Comparison of ENCODE assay signal across 21 cellular contexts in genomic region chr6:41674231-41675000, GRCh38. TPM values are rescaled to one million over a fixed set of nuclear protein-coding genes. Genes with fewer than 3 reads are reported as not detected.
DNase-seq lines count a peak whose midpoint lies in the region; ATAC-seq and TF ChIP-seq lines count a peak whose summit lies in the region.
"Had no signal": no experiment of that assay in that cellular context is flagged by ENCODE, and none has a peak within 500 bp of the region (broad histone marks: within the 10 kb centered on the region; RNA-seq: fewer than 3 reads in every experiment).

No MANE protein-coding gene starts in this region.

- TF ChIP-seq EP300 in neural cell (conservative IDR thresholded peaks at IDR 0.05; ENCODE audit: poor library complexity, severe bottlenecking), result no peak
- TF ChIP-seq EP300 in suprapubic skin (IDR thresholded peaks at IDR 0.05), result no peak

- 60 to 77% (median 70%) methylated on average over 7 of the region's 7 CpGs for WGBS in spleen, 5 donors
- 85% methylated on average over 7 of the region's 7 CpGs for WGBS in suprapubic skin

- no peak overlapping the region for H3K27ac Mint-ChIP-seq in chondrocyte (ENCODE audit: unreplicated experiment)
- H3K27ac Mint-ChIP-seq: CD8-positive, alpha-beta T cell had no signal

- no peaks in the 10 kb centered on the region for H3K9me2 ChIP-seq in neural cell (ENCODE audit: insufficient read depth, low read length)

- H3K27ac ChIP-seq in neural cell (ENCODE audit: low read length), result peak overlapping the region; percentile 93
- no peak overlapping the region for H3K27ac ChIP-seq in spleen
- no peak overlapping the region for H3K27ac ChIP-seq in suprapubic skin
- H3K27ac ChIP-seq: C4-2B had no signal

- no peaks in the 10 kb centered on the region for H3K36me3 Mint-ChIP-seq in chondrocyte (ENCODE audit: low read depth)
- H3K36me3 Mint-ChIP-seq in activated T-cell treated with anti-CD3 and anti-CD28 coated beads, Interleukin-2, amount 50 U/mL, for 4 hours (ENCODE audit: insufficient read depth), result no peaks in the 10 kb centered on the region
- H3K36me3 Mint-ChIP-seq: CD8-positive, alpha-beta T cell had no signal

- ATAC-seq in activated T-cell treated with anti-CD3 and anti-CD28 coated beads, Interleukin-2, amount 50 U/mL, for 4 hours, result no peak
- no peak for ATAC-seq in HG03280 (IDR thresholded peaks at IDR 0.05; ENCODE audit: unreplicated experiment)
- ATAC-seq: CD8-positive, alpha-beta T cell; PC-3 had no signal

- DNase-seq in NCI-H69 (lab: John Stamatoyannopoulos, UW), result peak; percentile 67
- peak; percentile 76 for DNase-seq in chondrocyte (ENCODE audit: low spot score)
- DNase-seq in spleen, result peak; percentile 51
- no peak for DNase-seq in COLO829 (ENCODE audit: low spot score)
- DNase-seq in suprapubic skin (ENCODE audit: low spot score in 2 of 2), result no peak
- no peak for DNase-seq in activated T-cell treated with anti-CD3 and anti-CD28 coated beads, Interleukin-2, amount 50 U/mL, for 4 hours
- DNase-seq: CD8-positive, alpha-beta T cell; DMS153; DND-41; HCEC 1CT; Karpas-422; NCI-H1092; NCI-H1417 treated with DMSO at 0.1 percent for 48 hours; NCI-H2081 treated with DMSO at 0.1 percent for 48 hours; NCI-H345; NCI-H510A treated with DMSO at 0.1 percent for 48 hours; NCI-H774; PC-3 had no signal

- H3K27me3 ChIP-seq in neural cell (ENCODE audit: insufficient read depth, low read depth, low read length) (no peaks in the 10 kb centered on the region), spleen (replicated peaks in 1 of 7) (peaks cover 0 to 18% (median 0%) of the 10 kb centered on the region in 7 donors), suprapubic skin (no peaks in the 10 kb centered on the region)

- TF ChIP-seq POLR2A in spleen (IDR thresholded peaks at IDR 0.05), result no peak
- no peak for TF ChIP-seq POLR2A in suprapubic skin (IDR thresholded peaks at IDR 0.05)

- no peak overlapping the region for H3K4me2 ChIP-seq in neural cell (ENCODE audit: low read length)

- no peak for TF ChIP-seq RAD21 in neural cell (conservative IDR thresholded peaks at IDR 0.05)

- no peaks in the 10 kb centered on the region for H3K36me3 ChIP-seq in neural cell (ENCODE audit: insufficient read depth, low read length)
- H3K36me3 ChIP-seq in spleen, result no peaks in the 10 kb centered on the region
- no peaks in the 10 kb centered on the region for H3K36me3 ChIP-seq in suprapubic skin

- intact Hi-C loops in spleen (cut with DNase I; ENCODE audit: low total_unique reads), result no loop called here

- no peaks in the 10 kb centered on the region for H3K4me1 ChIP-seq in spleen
- H3K4me1 ChIP-seq in suprapubic skin, result no peaks in the 10 kb centered on the region

- H4K20me1 ChIP-seq in neural cell (ENCODE audit: insufficient read depth), result no peaks in the 10 kb centered on the region

- no peak overlapping the region for H3K9ac ChIP-seq in neural cell (ENCODE audit: low read length)

- H2AFZ ChIP-seq in neural cell (ENCODE audit: low read depth, low read length), result no peak overlapping the region

- H3F3A ChIP-seq in neural cell (ENCODE audit: insufficient read depth, low read length, poor library complexity, severe bottlenecking), result peaks cover 10% of the 10 kb centered on the region

- H3K27me3 Mint-ChIP-seq in chondrocyte (ENCODE audit: low read depth), result peaks cover 13% of the 10 kb centered on the region
- H3K27me3 Mint-ChIP-seq in activated T-cell treated with anti-CD3 and anti-CD28 coated beads, Interleukin-2, amount 50 U/mL, for 4 hours (ENCODE audit: low read depth), result peaks cover 45% of the 10 kb centered on the region

- TF ChIP-seq CTCF in chondrocyte (IDR thresholded peaks at IDR 0.05), result no peak
- TF ChIP-seq CTCF in neural cell (IDR thresholded peaks at IDR 0.05; ENCODE audit: poor library complexity, severe bottlenecking), result no peak
- no peak for TF ChIP-seq CTCF in spleen (IDR thresholded peaks at IDR 0.05 in 8 of 11, conservative IDR thresholded peaks at IDR 0.05 in 3 of 11)
- TF ChIP-seq CTCF in suprapubic skin (IDR thresholded peaks at IDR 0.05), result no peak

- no peaks in the 10 kb centered on the region for H3K79me2 ChIP-seq in neural cell (replicated peaks; ENCODE audit: insufficient read depth, low read length)

- H3K4me3 Mint-ChIP-seq in chondrocyte (ENCODE audit: unreplicated experiment), result no peak overlapping the region
- H3K4me3 Mint-ChIP-seq in activated T-cell treated with anti-CD3 and anti-CD28 coated beads, Interleukin-2, amount 50 U/mL, for 4 hours, result no peak overlapping the region
- H3K4me3 Mint-ChIP-seq: CD8-positive, alpha-beta T cell had no signal

- H3K4me1 Mint-ChIP-seq in chondrocyte (ENCODE audit: low read depth), result no peaks in the 10 kb centered on the region
- H3K4me1 Mint-ChIP-seq in activated T-cell treated with anti-CD3 and anti-CD28 coated beads, Interleukin-2, amount 50 U/mL, for 4 hours (ENCODE audit: low read depth), result no peaks in the 10 kb centered on the region

- H3K9me3 ChIP-seq in neural cell (ENCODE audit: low read length), result no peaks in the 10 kb centered on the region
- H3K9me3 ChIP-seq in spleen, result peaks cover 0 to 2% (median 0%) of the 10 kb centered on the region in 8 donors
- no peaks in the 10 kb centered on the region for H3K9me3 ChIP-seq in suprapubic skin

- H3K4me3 ChIP-seq in neural cell (ENCODE audit: low read length) (no peak overlapping the region), spleen (no peak overlapping the region), suprapubic skin (no peak overlapping the region)

- H3K9me3 Mint-ChIP-seq in chondrocyte (ENCODE audit: low read depth), result no peaks in the 10 kb centered on the region
- H3K9me3 Mint-ChIP-seq in activated T-cell treated with anti-CD3 and anti-CD28 coated beads, Interleukin-2, amount 50 U/mL, for 4 hours, result no peaks in the 10 kb centered on the region
- H3K9me3 Mint-ChIP-seq: CD8-positive, alpha-beta T cell had no signal

TF ChIP-seq in neural cell, 6 proteins besides CTCF, POLR2A, EP300 and RAD21:
- TF ChIP-seq EZH2 (IDR thresholded peaks at IDR 0.05; ENCODE audit: borderline replicate concordance, insufficient read depth, low read length, poor library complexity, severe bottlenecking) (no peak), SMC3 (conservative IDR thresholded peaks at IDR 0.05; ENCODE audit: poor library complexity) (no peak), POLR2AphosphoS5 (IDR thresholded peaks at IDR 0.05) (no peak), MXI1 (conservative IDR thresholded peaks at IDR 0.05; ENCODE audit: poor library complexity, severe bottlenecking) (no peak), TAF1 (IDR thresholded peaks at IDR 0.05; ENCODE audit: low read depth) (no peak), REST (IDR thresholded peaks at IDR 0.05; ENCODE audit: borderline replicate concordance) (no peak)

RNA-seq across cellular contexts. Expression of gene MDFI, which starts 36.1 kb away (rescaled TPM):
- 31.8 to 62.6 TPM (median 33.7 TPM) in 3 replicates for total RNA-seq in chondrocyte
- 42.5 and 42.8 TPM in 2 replicates for polyA plus RNA-seq in neural cell
- polyA minus RNA-seq in neural cell, result 12.7 and 17.5 TPM in 2 replicates
- under 1 TPM in 2 of 7 donors, not detected in 5; 0.47 to 0.82 TPM for total RNA-seq in spleen
- under 1 TPM; 0.28 to 0.68 (median 0.35) TPM for polyA plus RNA-seq in spleen
- total RNA-seq in suprapubic skin, result 10 to 100 TPM; 21.7 to 51.8 (median 31.4) TPM
- total RNA-seq in activated T-cell treated with anti-CD3 and anti-CD28 coated beads, Interleukin-2, amount 50 U/mL, for 4 hours, result under 1 TPM in 1 of 3 donors, not detected in 2; 0.49 TPM
- total RNA-seq: CD8-positive, alpha-beta T cell had no signal

Comparison
In these comparisons a context has a peak if more than half of its experiments do, and no peak if none do; other contexts are left out.
1. DNase-seq: peak in NCI-H69 (single experiment), chondrocyte (single experiment) and spleen (single experiment); none in COLO829 (single experiment), suprapubic skin (0 of 2) and activated T-cell treated with anti-CD3 and anti-CD28 coated beads, Interleukin-2, amount 50 U/mL, for 4 hours (single experiment).
2. RNA of gene MDFI, which starts 36.1 kb away (total RNA-seq): 21.7 to 51.8 TPM in suprapubic skin and 31.8 to 62.6 TPM in chondrocyte; 0.49 TPM in activated T-cell treated with anti-CD3 and anti-CD28 coated beads, Interleukin-2, amount 50 U/mL, for 4 hours and 0.47 to 0.82 TPM in spleen; every median in the first group is over 10 times any median in the second.